ENCODE assay signal across 1 cellular context in the genomic region with DNA sequence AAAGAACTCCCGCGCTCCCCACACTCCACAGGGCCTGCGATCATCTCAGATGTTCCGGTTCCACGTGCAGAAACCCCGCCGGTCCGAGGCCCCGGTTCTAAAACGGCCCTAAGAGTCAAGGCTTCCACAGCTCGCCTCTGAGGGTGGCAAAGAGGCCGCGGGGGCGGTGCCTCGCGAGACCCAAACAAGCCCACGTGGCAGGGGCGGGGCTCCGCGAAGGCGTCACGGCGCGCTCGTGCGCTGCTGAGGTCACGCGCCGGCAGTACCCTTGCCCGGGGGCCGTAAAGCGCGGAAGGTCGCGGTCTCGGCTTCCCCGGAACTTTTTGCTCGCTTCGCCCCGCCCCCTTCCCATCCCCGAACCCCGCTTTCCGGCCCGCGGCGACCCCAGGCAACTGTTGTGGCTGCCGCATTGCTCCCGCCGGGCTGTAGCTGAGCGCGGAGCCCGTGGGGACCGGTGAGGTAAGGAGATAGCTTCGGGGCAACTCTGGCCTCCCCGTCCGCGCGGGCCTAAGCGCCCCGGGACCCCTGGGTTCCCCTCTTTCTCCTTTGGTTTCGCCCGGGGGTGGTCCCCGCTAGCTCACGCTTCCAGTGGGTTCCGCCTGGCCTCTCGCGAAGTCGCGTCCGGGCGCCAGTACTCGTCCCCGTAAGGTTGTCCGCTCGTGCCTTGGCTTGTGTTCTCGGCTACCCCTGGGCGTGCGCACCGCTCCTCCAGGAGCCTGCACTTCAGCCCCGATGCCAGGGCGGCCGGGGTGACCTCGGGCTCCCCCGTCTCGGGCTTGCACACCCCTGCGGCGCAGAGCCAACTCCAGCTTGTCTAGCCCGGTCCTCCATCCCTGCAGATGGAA.
TF ChIP-seq lines count a peak whose summit lies in the region.

A gene (plus strand): TSS at position 351 of the 845 bp plus-strand sequence. CDS start 6,161 bp downstream, outside the sequence.

TF ChIP-seq in HepG2, 621 proteins besides CTCF, POLR2A, EP300 and RAD21 (continued from another document and continues in another):
- TF ChIP-seq, protein P1, sequence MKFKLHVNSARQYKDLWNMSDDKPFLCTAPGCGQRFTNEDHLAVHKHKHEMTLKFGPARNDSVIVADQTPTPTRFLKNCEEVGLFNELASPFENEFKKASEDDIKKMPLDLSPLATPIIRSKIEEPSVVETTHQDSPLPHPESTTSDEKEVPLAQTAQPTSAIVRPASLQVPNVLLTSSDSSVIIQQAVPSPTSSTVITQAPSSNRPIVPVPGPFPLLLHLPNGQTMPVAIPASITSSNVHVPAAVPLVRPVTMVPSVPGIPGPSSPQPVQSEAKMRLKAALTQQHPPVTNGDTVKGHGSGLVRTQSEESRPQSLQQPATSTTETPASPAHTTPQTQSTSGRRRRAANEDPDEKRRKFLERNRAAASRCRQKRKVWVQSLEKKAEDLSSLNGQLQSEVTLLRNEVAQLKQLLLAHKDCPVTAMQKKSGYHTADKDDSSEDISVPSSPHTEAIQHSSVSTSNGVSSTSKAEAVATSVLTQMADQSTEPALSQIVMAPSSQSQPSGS (CRISPR knock-in tag; IDR thresholded peaks at IDR 0.05), result 0 out of 2 replicates have a peak, but pooled peaks have one; percentile 28
- TF ChIP-seq ISX (CRISPR knock-in tag; conservative IDR thresholded peaks at IDR 0.05), result 0 out of 2 replicates have a peak, but pooled peaks have one; percentile 71
- 0 out of 2 replicates have a peak, but pooled peaks have one; percentile 30 for TF ChIP-seq KDM4B (CRISPR knock-in tag; IDR thresholded peaks at IDR 0.05)
- TF ChIP-seq, protein P2, sequence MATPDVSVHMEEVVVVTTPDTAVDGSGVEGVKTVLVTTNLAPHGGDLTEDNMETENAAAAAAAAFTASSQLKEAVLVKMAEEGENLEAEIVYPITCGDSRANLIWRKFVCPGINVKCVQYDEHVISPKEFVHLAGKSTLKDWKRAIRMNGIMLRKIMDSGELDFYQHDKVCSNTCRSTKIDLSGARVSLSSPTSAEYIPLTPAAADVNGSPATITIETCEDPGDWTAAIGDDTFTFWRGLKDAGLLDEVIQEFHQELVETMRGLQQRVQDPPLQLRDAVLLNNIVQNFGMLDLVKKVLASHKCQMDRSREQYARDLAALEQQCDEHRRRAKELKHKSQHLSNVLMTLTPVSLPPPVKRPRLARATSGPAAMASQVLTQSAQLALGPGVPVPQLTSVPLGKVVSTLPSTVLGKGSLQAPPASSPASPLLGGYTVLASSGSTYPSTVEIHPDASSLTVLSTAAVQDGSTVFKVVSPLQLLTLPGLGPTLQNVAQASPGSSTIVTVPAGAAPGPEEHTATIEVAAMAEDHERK (CRISPR knock-in tag; IDR thresholded peaks at IDR 0.05; ENCODE audit: low read depth), result peak; percentile 86
- TF ChIP-seq KDM5B (CRISPR knock-in tag; IDR thresholded peaks at IDR 0.05; ENCODE audit: borderline replicate concordance), result peak; percentile 38; the same call in 1 of the 2 replicates
- 0 out of 2 replicates have a peak, but pooled peaks have one; percentile 71 for TF ChIP-seq KDM3A (CRISPR knock-in tag; IDR thresholded peaks at IDR 0.05; ENCODE audit: low read depth)
- TF ChIP-seq, protein P3, sequence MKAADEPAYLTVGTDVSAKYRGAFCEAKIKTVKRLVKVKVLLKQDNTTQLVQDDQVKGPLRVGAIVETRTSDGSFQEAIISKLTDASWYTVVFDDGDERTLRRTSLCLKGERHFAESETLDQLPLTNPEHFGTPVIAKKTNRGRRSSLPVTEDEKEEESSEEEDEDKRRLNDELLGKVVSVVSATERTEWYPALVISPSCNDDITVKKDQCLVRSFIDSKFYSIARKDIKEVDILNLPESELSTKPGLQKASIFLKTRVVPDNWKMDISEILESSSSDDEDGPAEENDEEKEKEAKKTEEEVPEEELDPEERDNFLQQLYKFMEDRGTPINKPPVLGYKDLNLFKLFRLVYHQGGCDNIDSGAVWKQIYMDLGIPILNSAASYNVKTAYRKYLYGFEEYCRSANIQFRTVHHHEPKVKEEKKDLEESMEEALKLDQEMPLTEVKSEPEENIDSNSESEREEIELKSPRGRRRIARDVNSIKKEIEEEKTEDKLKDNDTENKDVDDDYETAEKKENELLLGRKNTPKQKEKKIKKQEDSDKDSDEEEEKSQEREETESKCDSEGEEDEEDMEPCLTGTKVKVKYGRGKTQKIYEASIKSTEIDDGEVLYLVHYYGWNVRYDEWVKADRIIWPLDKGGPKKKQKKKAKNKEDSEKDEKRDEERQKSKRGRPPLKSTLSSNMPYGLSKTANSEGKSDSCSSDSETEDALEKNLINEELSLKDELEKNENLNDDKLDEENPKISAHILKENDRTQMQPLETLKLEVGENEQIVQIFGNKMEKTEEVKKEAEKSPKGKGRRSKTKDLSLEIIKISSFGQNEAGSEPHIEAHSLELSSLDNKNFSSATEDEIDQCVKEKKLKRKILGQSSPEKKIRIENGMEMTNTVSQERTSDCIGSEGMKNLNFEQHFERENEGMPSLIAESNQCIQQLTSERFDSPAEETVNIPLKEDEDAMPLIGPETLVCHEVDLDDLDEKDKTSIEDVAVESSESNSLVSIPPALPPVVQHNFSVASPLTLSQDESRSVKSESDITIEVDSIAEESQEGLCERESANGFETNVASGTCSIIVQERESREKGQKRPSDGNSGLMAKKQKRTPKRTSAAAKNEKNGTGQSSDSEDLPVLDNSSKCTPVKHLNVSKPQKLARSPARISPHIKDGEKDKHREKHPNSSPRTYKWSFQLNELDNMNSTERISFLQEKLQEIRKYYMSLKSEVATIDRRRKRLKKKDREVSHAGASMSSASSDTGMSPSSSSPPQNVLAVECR (CRISPR knock-in tag; IDR thresholded peaks at IDR 0.05; ENCODE audit: borderline replicate concordance), result peak; percentile 90; the same call in 1 of the 2 replicates
- TF ChIP-seq, protein P4, sequence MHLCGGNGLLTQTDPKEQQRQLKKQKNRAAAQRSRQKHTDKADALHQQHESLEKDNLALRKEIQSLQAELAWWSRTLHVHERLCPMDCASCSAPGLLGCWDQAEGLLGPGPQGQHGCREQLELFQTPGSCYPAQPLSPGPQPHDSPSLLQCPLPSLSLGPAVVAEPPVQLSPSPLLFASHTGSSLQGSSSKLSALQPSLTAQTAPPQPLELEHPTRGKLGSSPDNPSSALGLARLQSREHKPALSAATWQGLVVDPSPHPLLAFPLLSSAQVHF (CRISPR knock-in tag; IDR thresholded peaks at IDR 0.05), result 0 out of 2 replicates have a peak, but pooled peaks have one; percentile 35
- TF ChIP-seq ZNF124 (CRISPR knock-in tag; IDR thresholded peaks at IDR 0.05), result 0 out of 2 replicates have a peak, but pooled peaks have one; percentile 62
- peak; percentile 29; the same call in 1 of the 2 replicates for TF ChIP-seq PPARG (CRISPR knock-in tag; conservative IDR thresholded peaks at IDR 0.05)
- peak; percentile 80; the same call in 1 of the 2 replicates for TF ChIP-seq MIER3 (CRISPR knock-in tag; IDR thresholded peaks at IDR 0.05; ENCODE audit: borderline replicate concordance)
- TF ChIP-seq GATAD1 (CRISPR knock-in tag; IDR thresholded peaks at IDR 0.05), result peak; percentile 88
- peak; percentile 45 for TF ChIP-seq NFYB (CRISPR knock-in tag; IDR thresholded peaks at IDR 0.05)
- peak; percentile 57; the same call in 1 of the 2 replicates for TF ChIP-seq MED1 (CRISPR knock-in tag; IDR thresholded peaks at IDR 0.05)
- TF ChIP-seq, protein P5, sequence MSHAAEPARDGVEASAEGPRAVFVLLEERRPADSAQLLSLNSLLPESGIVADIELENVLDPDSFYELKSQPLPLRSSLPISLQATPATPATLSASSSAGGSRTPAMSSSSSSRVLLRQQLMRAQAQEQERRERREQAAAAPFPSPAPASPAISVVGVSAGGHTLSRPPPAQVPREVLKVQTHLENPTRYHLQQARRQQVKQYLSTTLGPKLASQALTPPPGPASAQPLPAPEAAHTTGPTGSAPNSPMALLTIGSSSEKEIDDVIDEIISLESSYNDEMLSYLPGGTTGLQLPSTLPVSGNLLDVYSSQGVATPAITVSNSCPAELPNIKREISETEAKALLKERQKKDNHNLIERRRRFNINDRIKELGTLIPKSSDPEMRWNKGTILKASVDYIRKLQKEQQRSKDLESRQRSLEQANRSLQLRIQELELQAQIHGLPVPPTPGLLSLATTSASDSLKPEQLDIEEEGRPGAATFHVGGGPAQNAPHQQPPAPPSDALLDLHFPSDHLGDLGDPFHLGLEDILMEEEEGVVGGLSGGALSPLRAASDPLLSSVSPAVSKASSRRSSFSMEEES (CRISPR knock-in tag; IDR thresholded peaks at IDR 0.05), result peak; percentile 95
- peak; percentile 43; the same call in 1 of the 2 replicates for TF ChIP-seq NCOA2 (CRISPR knock-in tag; IDR thresholded peaks at IDR 0.05)
- TF ChIP-seq HES4 (CRISPR knock-in tag; IDR thresholded peaks at IDR 0.05; ENCODE audit: borderline replicate concordance), result 0 out of 2 replicates have a peak, but pooled peaks have one; percentile 27
- peak; percentile 90 for TF ChIP-seq BHLHE40 (IDR thresholded peaks at IDR 0.05; ENCODE audit: low read length)
- 0 out of 2 replicates have a peak, but pooled peaks have one; percentile 29 for TF ChIP-seq MAF1 (CRISPR knock-in tag; IDR thresholded peaks at IDR 0.05; ENCODE audit: borderline replicate concordance)
- peak; percentile 33; the same call in 1 of the 2 replicates for TF ChIP-seq SALL1 (CRISPR knock-in tag; IDR thresholded peaks at IDR 0.05)
- TF ChIP-seq NFKB2 (CRISPR knock-in tag; IDR thresholded peaks at IDR 0.05; ENCODE audit: borderline replicate concordance), result peak; percentile 72; the same call in 1 of the 2 replicates
- TF ChIP-seq, protein P6, sequence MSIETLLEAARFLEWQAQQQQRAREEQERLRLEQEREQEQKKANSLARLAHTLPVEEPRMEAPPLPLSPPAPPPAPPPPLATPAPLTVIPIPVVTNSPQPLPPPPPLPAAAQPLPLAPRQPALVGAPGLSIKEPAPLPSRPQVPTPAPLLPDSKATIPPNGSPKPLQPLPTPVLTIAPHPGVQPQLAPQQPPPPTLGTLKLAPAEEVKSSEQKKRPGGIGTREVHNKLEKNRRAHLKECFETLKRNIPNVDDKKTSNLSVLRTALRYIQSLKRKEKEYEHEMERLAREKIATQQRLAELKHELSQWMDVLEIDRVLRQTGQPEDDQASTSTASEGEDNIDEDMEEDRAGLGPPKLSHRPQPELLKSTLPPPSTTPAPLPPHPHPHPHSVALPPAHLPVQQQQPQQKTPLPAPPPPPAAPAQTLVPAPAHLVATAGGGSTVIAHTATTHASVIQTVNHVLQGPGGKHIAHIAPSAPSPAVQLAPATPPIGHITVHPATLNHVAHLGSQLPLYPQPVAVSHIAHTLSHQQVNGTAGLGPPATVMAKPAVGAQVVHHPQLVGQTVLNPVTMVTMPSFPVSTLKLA (IDR thresholded peaks at IDR 0.05), result peak; percentile 94
- TF ChIP-seq POLR2AphosphoS5 (IDR thresholded peaks at IDR 0.05; ENCODE audit: low read depth, low read length), result peak; percentile 48; the same call in 1 of the 2 replicates
- TF ChIP-seq ARNTL (CRISPR knock-in tag; IDR thresholded peaks at IDR 0.05), result peak; percentile 80
- TF ChIP-seq, protein P7, sequence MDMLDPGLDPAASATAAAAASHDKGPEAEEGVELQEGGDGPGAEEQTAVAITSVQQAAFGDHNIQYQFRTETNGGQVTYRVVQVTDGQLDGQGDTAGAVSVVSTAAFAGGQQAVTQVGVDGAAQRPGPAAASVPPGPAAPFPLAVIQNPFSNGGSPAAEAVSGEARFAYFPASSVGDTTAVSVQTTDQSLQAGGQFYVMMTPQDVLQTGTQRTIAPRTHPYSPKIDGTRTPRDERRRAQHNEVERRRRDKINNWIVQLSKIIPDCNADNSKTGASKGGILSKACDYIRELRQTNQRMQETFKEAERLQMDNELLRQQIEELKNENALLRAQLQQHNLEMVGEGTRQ (IDR thresholded peaks at IDR 0.05; ENCODE audit: low read depth, low read length), result peak; percentile 60
- TF ChIP-seq, protein P7 (CRISPR knock-in tag; IDR thresholded peaks at IDR 0.05; ENCODE audit: borderline replicate concordance), result peak; percentile 75; the same call in 1 of the 2 replicates
- TF ChIP-seq, protein P8, sequence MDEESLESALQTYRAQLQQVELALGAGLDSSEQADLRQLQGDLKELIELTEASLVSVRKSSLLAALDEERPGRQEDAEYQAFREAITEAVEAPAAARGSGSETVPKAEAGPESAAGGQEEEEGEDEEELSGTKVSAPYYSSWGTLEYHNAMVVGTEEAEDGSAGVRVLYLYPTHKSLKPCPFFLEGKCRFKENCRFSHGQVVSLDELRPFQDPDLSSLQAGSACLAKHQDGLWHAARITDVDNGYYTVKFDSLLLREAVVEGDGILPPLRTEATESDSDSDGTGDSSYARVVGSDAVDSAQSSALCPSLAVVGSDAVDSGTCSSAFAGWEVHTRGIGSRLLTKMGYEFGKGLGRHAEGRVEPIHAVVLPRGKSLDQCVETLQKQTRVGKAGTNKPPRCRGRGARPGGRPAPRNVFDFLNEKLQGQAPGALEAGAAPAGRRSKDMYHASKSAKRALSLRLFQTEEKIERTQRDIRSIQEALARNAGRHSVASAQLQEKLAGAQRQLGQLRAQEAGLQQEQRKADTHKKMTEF (CRISPR knock-in tag; IDR thresholded peaks at IDR 0.05), result peak; percentile 74; the same call in 1 of the 2 replicates
- TF ChIP-seq SP5 (CRISPR knock-in tag; IDR thresholded peaks at IDR 0.05; ENCODE audit: borderline replicate concordance, low read depth), result peak; percentile 87
- TF ChIP-seq RFXAP (CRISPR knock-in tag; IDR thresholded peaks at IDR 0.05; ENCODE audit: borderline replicate concordance), result 0 out of 2 replicates have a peak, but pooled peaks have one; percentile 20
- peak; percentile 69; the same call in 1 of the 2 replicates for TF ChIP-seq CREB1 (IDR thresholded peaks at IDR 0.05)
- TF ChIP-seq CREB1 (CRISPR knock-in tag; IDR thresholded peaks at IDR 0.05), result peak; percentile 58; the same call in 1 of the 2 replicates
- TF ChIP-seq, protein P9, sequence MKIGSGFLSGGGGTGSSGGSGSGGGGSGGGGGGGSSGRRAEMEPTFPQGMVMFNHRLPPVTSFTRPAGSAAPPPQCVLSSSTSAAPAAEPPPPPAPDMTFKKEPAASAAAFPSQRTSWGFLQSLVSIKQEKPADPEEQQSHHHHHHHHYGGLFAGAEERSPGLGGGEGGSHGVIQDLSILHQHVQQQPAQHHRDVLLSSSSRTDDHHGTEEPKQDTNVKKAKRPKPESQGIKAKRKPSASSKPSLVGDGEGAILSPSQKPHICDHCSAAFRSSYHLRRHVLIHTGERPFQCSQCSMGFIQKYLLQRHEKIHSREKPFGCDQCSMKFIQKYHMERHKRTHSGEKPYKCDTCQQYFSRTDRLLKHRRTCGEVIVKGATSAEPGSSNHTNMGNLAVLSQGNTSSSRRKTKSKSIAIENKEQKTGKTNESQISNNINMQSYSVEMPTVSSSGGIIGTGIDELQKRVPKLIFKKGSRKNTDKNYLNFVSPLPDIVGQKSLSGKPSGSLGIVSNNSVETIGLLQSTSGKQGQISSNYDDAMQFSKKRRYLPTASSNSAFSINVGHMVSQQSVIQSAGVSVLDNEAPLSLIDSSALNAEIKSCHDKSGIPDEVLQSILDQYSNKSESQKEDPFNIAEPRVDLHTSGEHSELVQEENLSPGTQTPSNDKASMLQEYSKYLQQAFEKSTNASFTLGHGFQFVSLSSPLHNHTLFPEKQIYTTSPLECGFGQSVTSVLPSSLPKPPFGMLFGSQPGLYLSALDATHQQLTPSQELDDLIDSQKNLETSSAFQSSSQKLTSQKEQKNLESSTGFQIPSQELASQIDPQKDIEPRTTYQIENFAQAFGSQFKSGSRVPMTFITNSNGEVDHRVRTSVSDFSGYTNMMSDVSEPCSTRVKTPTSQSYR (CRISPR knock-in tag; IDR thresholded peaks at IDR 0.05; ENCODE audit: borderline replicate concordance), result peak; percentile 19; the same call in 1 of the 2 replicates
- peak; percentile 83; the same call in 2 of the 3 replicates for TF ChIP-seq MXI1 (IDR thresholded peaks at IDR 0.05; ENCODE audit: borderline replicate concordance, low read depth, low read length)
- TF ChIP-seq KLF16 (CRISPR knock-in tag; IDR thresholded peaks at IDR 0.05), result peak in 1 of 2 experiments; percentile 84; a peak in 1 of 4 replicates
